In genomic region chr15:35691176-35691761, GRCh38 we compare ENCODE assay signal across 20 cellular contexts.
DNase-seq lines count a peak whose midpoint lies in the region; ATAC-seq and TF ChIP-seq lines count a peak whose summit lies in the region.
"Had no signal": no experiment of that assay in that cellular context is flagged by ENCODE, and none has a peak within 500 bp of the region (broad histone marks: within the 10 kb centered on the region; RNA-seq: fewer than 3 reads in every experiment).

No MANE protein-coding gene starts in this region.

- no peak overlapping the region for H3K9ac ChIP-seq in mammary epithelial cell (ENCODE audit: insufficient read depth, low read length)

- H2AFZ ChIP-seq in mammary epithelial cell (ENCODE audit: low read depth, low read length) = no peak overlapping the region
- H2AFZ ChIP-seq in hepatocyte = no peak overlapping the region

- H3K27ac ChIP-seq in mammary epithelial cell (ENCODE audit: insufficient read depth, low read depth, low read length) (no peak overlapping the region), hepatocyte (peak overlapping the region; percentile 68), psoas muscle (peak overlapping the region; percentile 77), vagina (peak overlapping the region; percentile 49)
- H3K27ac ChIP-seq: RWPE1 had no signal

- no peaks in the 10 kb centered on the region for H3K27me3 Mint-ChIP-seq in MCF 10A (ENCODE audit: insufficient read depth, unreplicated experiment)
- H3K27me3 Mint-ChIP-seq in glutamatergic neuron (ENCODE audit: unreplicated experiment) = peaks cover 2% of the 10 kb centered on the region

- no peaks in the 10 kb centered on the region for H3K9me3 Mint-ChIP-seq in MCF 10A (ENCODE audit: unreplicated experiment)
- H3K9me3 Mint-ChIP-seq in glutamatergic neuron (ENCODE audit: unreplicated experiment) = no peaks in the 10 kb centered on the region
- H3K9me3 Mint-ChIP-seq: CD4-positive, alpha-beta memory T cell; memory B cell; T-helper 1 cell treated with Interleukin-12 subunit alpha and Interleukin-12 subunit beta and Interleukin-4 antibody, amounts not matched to agents 30 μg/mL and 1 μg/mL, for 36 hours had no signal

- WGBS in mammary epithelial cell (ENCODE audit: low coverage, missing lambda C conversion rate) = 87% methylated on average over 4 of the region's 4 CpGs
- WGBS in hepatocyte (ENCODE audit: low lambda C conversion rate, missing lambda C conversion rate) = 84% methylated on average over 4 of the region's 4 CpGs
- WGBS in psoas muscle, 3 donors = 38 to 56% (median 41%) methylated on average over 4 of the region's 4 CpGs

- no peaks in the 10 kb centered on the region for H3K36me3 Mint-ChIP-seq in MCF 10A (ENCODE audit: insufficient read depth, unreplicated experiment)
- H3K36me3 Mint-ChIP-seq in glutamatergic neuron (ENCODE audit: unreplicated experiment) = no peaks in the 10 kb centered on the region
- H3K36me3 Mint-ChIP-seq: activated naive CD8-positive, alpha-beta T cell; CD4-positive, alpha-beta memory T cell; memory B cell had no signal

- intact Hi-C loops in MCF 10A (cut with micrococcal nuclease) (loop anchor here (10.0 kb wide), 1 partner anchor 66 kb away; no protein-coding TSS in a partner anchor), mammary epithelial cell (cut with micrococcal nuclease) (loop anchor here (10.0 kb wide), 3 partner anchors 146 to 224 kb away; partner anchors contain the start of gene DPH6), psoas muscle (cut with DNase I) (loop anchor here (10.0 kb wide), 1 partner anchor 146 kb away; the partner anchor contains the start of gene DPH6 (in 2 of the 2)), vagina (cut with DNase I) (no loop called here)

- no peaks in the 10 kb centered on the region for H3K9me2 ChIP-seq in hepatocyte (replicated peaks; ENCODE audit: insufficient read depth)

- no peak for TF ChIP-seq POLR2A in vagina (IDR thresholded peaks at IDR 0.05)

- H3K27ac Mint-ChIP-seq in MCF 10A (ENCODE audit: low read depth, unreplicated experiment) = peak overlapping the region; percentile 80
- H3K27ac Mint-ChIP-seq in glutamatergic neuron (ENCODE audit: unreplicated experiment) = no peak overlapping the region
- H3K27ac Mint-ChIP-seq: activated CD4-positive, alpha-beta T cell treated with anti-CD3 and anti-CD28 coated beads for 36 hours; activated naive CD8-positive, alpha-beta T cell; CD4-positive, alpha-beta memory T cell; memory B cell; T-helper 1 cell treated with Interleukin-12 subunit alpha and Interleukin-12 subunit beta and Interleukin-4 antibody, amounts not matched to agents 30 μg/mL and 1 μg/mL, for 36 hours had no signal

- H3K79me2 ChIP-seq in mammary epithelial cell (ENCODE audit: insufficient read depth, low read length) (no peaks in the 10 kb centered on the region), hepatocyte (no peaks in the 10 kb centered on the region)

- H3K36me3 ChIP-seq in mammary epithelial cell (ENCODE audit: insufficient read depth, low read length) (no peaks in the 10 kb centered on the region), hepatocyte (replicated peaks; ENCODE audit: insufficient read depth, low read depth) (no peaks in the 10 kb centered on the region), psoas muscle (ENCODE audit: insufficient read depth in 1 of 2, low read depth in 1 of 2) (no peaks in the 10 kb centered on the region), vagina (no peaks in the 10 kb centered on the region)

- peaks cover 8% of the 10 kb centered on the region for H3K4me1 ChIP-seq in mammary epithelial cell (ENCODE audit: insufficient read depth, low read length)
- H3K4me1 ChIP-seq in hepatocyte (ENCODE audit: insufficient read depth) = peaks cover 20% of the 10 kb centered on the region
- peaks cover 45% of the 10 kb centered on the region for H3K4me1 ChIP-seq in psoas muscle
- H3K4me1 ChIP-seq in vagina = peaks cover 21% of the 10 kb centered on the region

- DNase-seq in MCF 10A (ENCODE audit: unreplicated experiment) (no peak), mammary epithelial cell (no peak), hepatocyte (ENCODE audit: low spot score) (no peak), psoas muscle (no peak), vagina (ENCODE audit: extremely low spot score in 2 of 2) (no peak), glutamatergic neuron (no peak), NCI-H1694 treated with DMSO at 0.1 percent for 48 hours (lab: John Stamatoyannopoulos, UW) (no peak)
- DNase-seq: activated CD4-positive, alpha-beta T cell treated with anti-CD3 and anti-CD28 coated beads for 36 hours; CD4-positive, alpha-beta memory T cell; EL; MM.1S; NCI-H2081 treated with DMSO at 0.1 percent for 48 hours; NCI-H748 treated with DMSO at 0.1 percent for 48 hours; stimulated activated CD4-positive, alpha-beta T cell treated with anti-CD3 and anti-CD28 coated beads, Interleukin-2, amount 100 ng/mL, for 24 hours had no signal

- no peaks in the 10 kb centered on the region for H3K27me3 ChIP-seq in mammary epithelial cell (ENCODE audit: insufficient read depth, low read length)
- H3K27me3 ChIP-seq in hepatocyte = no peaks in the 10 kb centered on the region
- H3K27me3 ChIP-seq in psoas muscle (ENCODE audit: insufficient read depth in 3 of 3, low read length in 2 of 3) = no peaks in the 10 kb centered on the region
- H3K27me3 ChIP-seq in vagina = no peaks in the 10 kb centered on the region

- H3K4me1 Mint-ChIP-seq in MCF 10A (ENCODE audit: insufficient read depth, unreplicated experiment) = peaks cover 28% of the 10 kb centered on the region
- H3K4me1 Mint-ChIP-seq in glutamatergic neuron (ENCODE audit: low read depth, unreplicated experiment) = no peaks in the 10 kb centered on the region
- H3K4me1 Mint-ChIP-seq: activated CD4-positive, alpha-beta T cell treated with anti-CD3 and anti-CD28 coated beads for 36 hours; CD4-positive, alpha-beta memory T cell; memory B cell had no signal

- TF ChIP-seq CTCF in MCF 10A (IDR thresholded peaks at IDR 0.05; ENCODE audit: unreplicated experiment) (no peak), mammary epithelial cell (conservative IDR thresholded peaks at IDR 0.05 in 1 of 2, IDR thresholded peaks at IDR 0.05 in 1 of 2; ENCODE audit: extremely low read depth in 1 of 2, insufficient read depth in 1 of 2, low read depth in 1 of 2, low read length in 2 of 2) (no peak), hepatocyte (IDR thresholded peaks at IDR 0.05; ENCODE audit: poor library complexity) (no peak), psoas muscle (IDR thresholded peaks at IDR 0.05) (no peak), vagina (IDR thresholded peaks at IDR 0.05) (no peak), glutamatergic neuron (IDR thresholded peaks at IDR 0.05; ENCODE audit: partially characterized antibody, unreplicated experiment) (no peak)

- H4K20me1 ChIP-seq in mammary epithelial cell (ENCODE audit: insufficient read depth, low read length) = no peaks in the 10 kb centered on the region
- H4K20me1 ChIP-seq in hepatocyte (ENCODE audit: insufficient read depth, poor library complexity, severe bottlenecking) = no peaks in the 10 kb centered on the region

- dilution Hi-C loops in mammary epithelial cell (cut with HindIII; ENCODE audit: low sequenced_read_pairs) = no loop called here

- H3K4me2 ChIP-seq in mammary epithelial cell (ENCODE audit: insufficient read depth, low read depth, low read length) (no peak overlapping the region), hepatocyte (no peak overlapping the region)

- CTCF ChIA-PET in MCF 10A (lab: Yijun Ruan, JAX) = interaction anchor here (0.5 kb wide), 1 partner anchor 765 kb away, joined by 3 read pairs; no protein-coding TSS in a partner anchor
- CTCF ChIA-PET in mammary epithelial cell (lab: Charles Lee; ENCODE audit: low non-redundant PET) = no interaction called here

- BruUV-seq in MCF 10A (replicated peaks; lab: Mats Ljungman, UMichigan) (no TSS peak), mammary epithelial cell (replicated peaks; lab: Mats Ljungman, UMichigan) (no TSS peak)

- in situ Hi-C loops in mammary epithelial cell (cut with MboI; ENCODE audit: low sequenced_read_pairs in 2 of 2) = no loop called here

- POLR2A ChIA-PET in MCF 10A (lab: Yijun Ruan, JAX) = no interaction called here

- ATAC-seq in psoas muscle = peak; percentile 49 to 80 (median 62)
- no peak for ATAC-seq in GM18870 (IDR thresholded peaks at IDR 0.05; ENCODE audit: unreplicated experiment)
- ATAC-seq: activated CD4-positive, alpha-beta T cell treated with anti-CD3 and anti-CD28 coated beads for 36 hours; GM12878 had no signal

- H3K4me3 Mint-ChIP-seq in MCF 10A (ENCODE audit: unreplicated experiment) (no peak overlapping the region), glutamatergic neuron (ENCODE audit: unreplicated experiment) (no peak overlapping the region)
- H3K4me3 Mint-ChIP-seq: activated CD4-positive, alpha-beta T cell treated with anti-CD3 and anti-CD28 coated beads for 36 hours; activated naive CD8-positive, alpha-beta T cell; CD4-positive, alpha-beta memory T cell; memory B cell; T-helper 1 cell treated with Interleukin-12 subunit alpha and Interleukin-12 subunit beta and Interleukin-4 antibody, amounts not matched to agents 30 μg/mL and 1 μg/mL, for 36 hours had no signal

- no peaks in the 10 kb centered on the region for H3K9me3 ChIP-seq in mammary epithelial cell (replicated peaks; ENCODE audit: insufficient read depth, low read length)
- no peaks in the 10 kb centered on the region for H3K9me3 ChIP-seq in hepatocyte (ENCODE audit: low read depth)
- H3K9me3 ChIP-seq in psoas muscle = no peaks in the 10 kb centered on the region
- H3K9me3 ChIP-seq in vagina = no peaks in the 10 kb centered on the region

- no peak overlapping the region for H3K4me3 ChIP-seq in mammary epithelial cell (replicated peaks in 1 of 3; ENCODE audit: insufficient read depth in 1 of 3, low read depth in 2 of 3, low read length in 3 of 3)
- H3K4me3 ChIP-seq in hepatocyte = no peak overlapping the region
- H3K4me3 ChIP-seq in psoas muscle = peak overlapping the region; percentile 19
- H3K4me3 ChIP-seq in vagina = no peak overlapping the region
- H3K4me3 ChIP-seq: GM12878 had no signal
